15 cellular contexts compared by ENCODE assay signal in the genomic region with DNA sequence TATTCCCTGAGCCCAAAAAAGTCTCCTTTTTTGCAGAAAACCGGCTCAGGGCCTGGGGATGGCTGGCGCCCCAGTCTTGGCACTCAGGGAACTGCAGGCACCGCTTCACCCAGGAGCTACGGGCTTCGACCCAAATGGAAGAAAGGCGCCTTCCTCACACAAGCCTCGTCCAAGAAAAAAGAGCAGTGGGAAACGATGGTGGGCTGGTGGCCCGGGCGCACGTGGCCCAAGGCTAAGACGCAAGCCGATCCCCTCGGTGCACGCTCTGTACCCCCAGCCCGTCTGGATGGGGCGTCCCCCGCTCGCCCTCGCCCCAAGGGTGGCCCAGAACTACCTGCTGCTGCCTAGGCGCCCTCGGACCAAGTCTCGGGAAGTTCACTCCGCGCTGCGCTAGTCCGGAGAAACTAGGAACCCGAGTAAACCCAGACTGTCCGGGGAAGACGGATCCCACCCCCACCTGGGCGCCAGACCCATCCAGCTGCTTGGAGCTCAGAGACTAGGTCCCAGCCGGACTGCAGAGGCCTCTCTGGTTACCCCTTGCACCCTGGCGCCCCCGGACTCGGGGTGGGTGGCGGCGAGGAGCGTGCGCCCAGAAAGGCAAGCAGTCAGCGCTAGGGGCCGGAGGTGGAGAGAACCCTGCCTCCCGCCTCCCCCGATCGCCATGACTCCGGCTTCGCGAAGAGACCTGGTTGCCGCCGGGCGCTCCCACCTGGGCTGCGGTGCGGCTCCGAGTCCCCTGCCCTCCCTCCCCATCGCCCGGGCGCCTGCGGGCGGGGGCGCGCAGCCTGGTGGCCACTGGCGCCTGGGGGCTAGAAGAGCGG.
DNase-seq lines count a peak whose midpoint lies in the region; ATAC-seq and TF ChIP-seq lines count a peak whose summit lies in the region.
"Had no signal": no experiment of that assay in that cellular context is flagged by ENCODE, and none has a peak within 500 bp of the region (broad histone marks: within the 10 kb centered on the region; RNA-seq: fewer than 3 reads in every experiment).

No MANE protein-coding gene starts in this region.

- ATAC-seq in Right ventricle myocardium superior (ENCODE audit: poor library complexity) (no peak), HG03521 (IDR thresholded peaks at IDR 0.05; ENCODE audit: unreplicated experiment) (no peak), HG02938 (IDR thresholded peaks at IDR 0.05; ENCODE audit: unreplicated experiment) (no peak)
- ATAC-seq: naive thymus-derived CD8-positive, alpha-beta T cell had no signal

- peaks cover 4% of the 10 kb centered on the region for H3K4me1 ChIP-seq in cardiac muscle cell (ENCODE audit: low read depth)

- H3K9me3 ChIP-seq in cardiac muscle cell (ENCODE audit: low read depth), result no peaks in the 10 kb centered on the region

- peaks cover 11% of the 10 kb centered on the region for H3K9me3 Mint-ChIP-seq in type B pancreatic cell

- H3K4me3 Mint-ChIP-seq in type B pancreatic cell, result peak overlapping the region; percentile 74
- H3K4me3 Mint-ChIP-seq: naive thymus-derived CD8-positive, alpha-beta T cell had no signal

- intact Hi-C loops in Right ventricle myocardium superior (cut with DNase I), result no loop called here

- no peak overlapping the region for H3K27ac Mint-ChIP-seq in type B pancreatic cell
- H3K27ac Mint-ChIP-seq: naive thymus-derived CD8-positive, alpha-beta T cell had no signal

- H3K27me3 ChIP-seq in cardiac muscle cell, result peaks cover 46% of the 10 kb centered on the region

- H3K27ac ChIP-seq in cardiac muscle cell, result no peak overlapping the region
- H3K27ac ChIP-seq: stomach had no signal

- H3K27me3 Mint-ChIP-seq in type B pancreatic cell, result peaks cover 80% of the 10 kb centered on the region

- no peaks in the 10 kb centered on the region for H3K36me3 ChIP-seq in cardiac muscle cell
- H3K36me3 ChIP-seq: stomach had no signal

- H3K4me1 Mint-ChIP-seq in type B pancreatic cell (ENCODE audit: unreplicated experiment), result no peaks in the 10 kb centered on the region

- peaks cover 4% of the 10 kb centered on the region for H3K36me3 Mint-ChIP-seq in type B pancreatic cell
- H3K36me3 Mint-ChIP-seq: naive thymus-derived CD8-positive, alpha-beta T cell had no signal

- H3K4me3 ChIP-seq in cardiac muscle cell, result peak overlapping the region; percentile 32

- peak in 1 of 2 donors; percentile 22 for DNase-seq in cardiac muscle cell (ENCODE audit: low read depth in 1 of 2, low spot score in 1 of 2)
- no peak for DNase-seq in Right ventricle myocardium superior
- peak; percentile 58 for DNase-seq in cerebellum (ENCODE audit: low spot score)
- DNase-seq in left kidney (ENCODE audit: low read depth, low spot score), result peak; percentile 74
- DNase-seq in type B pancreatic cell (ENCODE audit: extremely low spot score, unreplicated experiment), result no peak
- no peak for DNase-seq in effector CD8-positive, alpha-beta T cell (lab: John Stamatoyannopoulos, UW)
- DNase-seq: ACHN; dermis blood vessel endothelial cell; HCEC 1CT; naive thymus-derived CD8-positive, alpha-beta T cell; NCI-H2081 treated with DMSO at 0.1 percent for 48 hours; SHP77 treated with DMSO at 0.1 percent for 48 hours; stomach had no signal

- TF ChIP-seq CTCF in cardiac muscle cell (IDR thresholded peaks at IDR 0.05; ENCODE audit: low read depth, low read length) (no peak), type B pancreatic cell (conservative IDR thresholded peaks at IDR 0.05) (no peak)

Comparison
In these comparisons a context has a peak if more than half of its experiments do, and no peak if none do; other contexts are left out.
1. DNase-seq: peak in cerebellum (single experiment) and left kidney (single experiment); none in Right ventricle myocardium superior (single experiment), type B pancreatic cell (single experiment) and effector CD8-positive, alpha-beta T cell (single experiment).